8 cellular contexts compared by ENCODE assay signal in the genomic region with DNA sequence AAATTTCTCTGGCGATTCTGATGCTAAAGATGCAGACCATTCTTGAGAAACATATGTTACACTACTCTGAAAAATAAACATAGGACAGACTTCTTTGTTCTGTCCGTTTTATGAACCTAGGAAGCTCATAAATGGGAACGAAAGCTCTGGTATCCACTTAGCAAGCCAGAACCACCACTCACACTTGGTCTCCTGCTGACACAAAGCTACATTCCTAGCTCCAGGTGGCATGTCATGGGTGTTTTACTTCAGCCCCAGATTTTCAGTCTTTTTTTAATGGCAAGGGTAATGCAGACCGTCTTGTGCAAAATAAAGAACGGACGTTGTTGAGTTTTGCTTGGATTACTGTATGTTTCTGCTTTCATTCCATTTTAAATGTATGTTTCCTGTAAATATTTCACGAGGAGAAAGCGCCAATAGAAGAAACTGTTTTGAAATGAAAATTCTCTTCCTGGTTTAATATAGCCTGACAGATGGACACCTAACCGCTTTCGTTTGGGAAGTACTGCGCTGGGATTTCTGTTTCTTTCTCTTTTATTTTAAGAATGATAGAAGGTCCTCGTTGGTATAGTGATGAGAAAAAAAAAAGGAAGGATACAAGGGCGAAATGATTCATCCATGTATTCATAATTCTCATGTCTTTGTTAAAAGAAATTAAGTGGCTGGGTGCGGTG. TPM values are rescaled to one million over a fixed set of nuclear protein-coding genes. Genes with fewer than 3 reads are reported as not detected.
A peak's percentile ranks its signal among the peaks of the same experiment; 100 is the strongest.
DNase-seq lines count a peak whose midpoint lies in the region; ATAC-seq and TF ChIP-seq lines count a peak whose summit lies in the region.

No MANE protein-coding gene starts in this region.

- H3K4me1 ChIP-seq in esophagus squamous epithelium = peaks cover 0 to 24% (median 8%) of the 10 kb centered on the region in 3 donors

- H3K4me3 ChIP-seq in esophagus squamous epithelium = peak overlapping the region; percentile 53 to 94 (median 82)

- 3 to 19% methylated on average over 14 of the region's 14 CpGs for WGBS in esophagus squamous epithelium, 2 donors

- H3K9me3 Mint-ChIP-seq in T-cell (no peaks in the 10 kb centered on the region), neural crest cell (no peaks in the 10 kb centered on the region)

- CTCF ChIA-PET in T-cell (lab: Charles Lee) = no interaction called here

- H3K4me3 Mint-ChIP-seq in T-cell (peak overlapping the region; percentile 100), neural crest cell (peak overlapping the region; percentile 99)

- DNase-seq in EH (ENCODE audit: low read depth) = peak; percentile 56
- DNase-seq in M059J (ENCODE audit: low read depth) = peak; percentile 64
- DNase-seq in T-cell = no peak
- no peak for DNase-seq in esophagus squamous epithelium (lab: John Stamatoyannopoulos, UW)
- no peak for DNase-seq in neural crest cell (ENCODE audit: low read depth, low spot score)
- DNase-seq in DMS114 treated with DMSO at 0.1 percent for 48 hours (lab: John Stamatoyannopoulos, UW; ENCODE audit: unreplicated experiment) = no peak
- DNase-seq in SKM-1 (lab: John Stamatoyannopoulos, UW; ENCODE audit: unreplicated experiment) = no peak

- H3K36me3 ChIP-seq in esophagus squamous epithelium = peaks cover 0 to 6% (median 0%) of the 10 kb centered on the region in 3 donors

- H3K4me1 Mint-ChIP-seq in T-cell (peaks cover 28 to 37% (median 29%) of the 10 kb centered on the region in 3 donors), neural crest cell (peaks cover 24% of the 10 kb centered on the region)

- no peaks in the 10 kb centered on the region for H3K27me3 ChIP-seq in esophagus squamous epithelium

- no peak for TF ChIP-seq CTCF in esophagus squamous epithelium (IDR thresholded peaks at IDR 0.05)
- no peak for TF ChIP-seq CTCF in neural crest cell (conservative IDR thresholded peaks at IDR 0.05)

- POLR2A ChIA-PET in T-cell (lab: Charles Lee) = interaction anchor here in 1 of 2 donors (1.7 kb wide), 1 partner anchor 9 kb away, joined by 8 read pairs; no protein-coding TSS in a partner anchor

- intact Hi-C loops in esophagus squamous epithelium (cut with DNase I) = no loop called here

- H3K36me3 Mint-ChIP-seq in T-cell = no peaks in the 10 kb centered on the region
- H3K36me3 Mint-ChIP-seq in neural crest cell (ENCODE audit: low read depth) = no peaks in the 10 kb centered on the region

- no peaks in the 10 kb centered on the region for H3K9me3 ChIP-seq in esophagus squamous epithelium

- no peak for ATAC-seq in T-cell (replicated peaks in 1 of 4)
- no peak for ATAC-seq in GM18868 (IDR thresholded peaks at IDR 0.05; ENCODE audit: unreplicated experiment)

- H3K27ac Mint-ChIP-seq in T-cell (peak overlapping the region; percentile 99), neural crest cell (ENCODE audit: unreplicated experiment) (peak overlapping the region; percentile 100)

- no peaks in the 10 kb centered on the region for H3K27me3 Mint-ChIP-seq in T-cell
- H3K27me3 Mint-ChIP-seq in neural crest cell (ENCODE audit: low read depth) = no peaks in the 10 kb centered on the region

- H3K27ac ChIP-seq in esophagus squamous epithelium = peak overlapping the region; percentile 85 to 99 (median 94)

- no peak for TF ChIP-seq POLR2A in esophagus squamous epithelium (IDR thresholded peaks at IDR 0.05)

RNA-seq across cellular contexts. Expression of a gene that starts 0.8 kb away (rescaled TPM):
- 34.4 and 39.3 TPM in 2 replicates for total RNA-seq in M059J (2014; rRNA removed; shearing (Covaris generic))
- 10 to 100 TPM; 11.3 to 23.4 (median 21.5) TPM for total RNA-seq in T-cell
- total RNA-seq in esophagus squamous epithelium = 10 to 100 TPM; 12.2 to 27.7 (median 20.3) TPM
- total RNA-seq in neural crest cell = 38.5 and 39.0 TPM in 2 replicates

RNA-seq across cellular contexts. Expression of a gene that starts 4.4 kb away (rescaled TPM):
- total RNA-seq in M059J (2014; rRNA removed; shearing (Covaris generic)) = 94.1 and 135 TPM in 2 replicates
- total RNA-seq in T-cell (100 to 1,000 TPM; 204 to 348 (median 222) TPM), esophagus squamous epithelium (100 to 1,000 TPM in 3 of 4 donors, 10 to 100 TPM in 1; 93.9 to 163 (median 120) TPM), neural crest cell (134 and 149 TPM in 2 replicates)

RNA-seq across cellular contexts. Expression of a gene that starts 33.9 kb away (rescaled TPM):
- 529 and 605 TPM in 2 replicates for total RNA-seq in M059J (2014; rRNA removed; shearing (Covaris generic))
- total RNA-seq in T-cell = 10 to 100 TPM; 47.2 to 90.1 (median 75.5) TPM
- 100 to 1,000 TPM; 368 to 605 (median 490) TPM for total RNA-seq in esophagus squamous epithelium
- total RNA-seq in neural crest cell = 375 and 382 TPM in 2 replicates

RNA-seq across cellular contexts. Expression of a gene that starts 51.4 kb away (rescaled TPM):
- total RNA-seq in M059J (2014; rRNA removed; shearing (Covaris generic)) = 66.2 and 83.0 TPM in 2 replicates
- total RNA-seq in T-cell (10 to 100 TPM; 40.6 to 69.0 (median 63.1) TPM), esophagus squamous epithelium (10 to 100 TPM; 15.6 to 28.1 (median 22.6) TPM), neural crest cell (49.7 and 55.8 TPM in 2 replicates)

Comparison
In these comparisons a context has a peak if more than half of its experiments do, and no peak if none do; other contexts are left out.
1. DNase-seq: peak in EH (single experiment) and M059J (single experiment); none in T-cell (0 of 34), esophagus squamous epithelium (single experiment), neural crest cell (single experiment), DMS114 treated with DMSO at 0.1 percent for 48 hours (single experiment) and SKM-1 (single experiment).